Comparison of ENCODE assay signal across 8 cellular contexts in the genomic region with DNA sequence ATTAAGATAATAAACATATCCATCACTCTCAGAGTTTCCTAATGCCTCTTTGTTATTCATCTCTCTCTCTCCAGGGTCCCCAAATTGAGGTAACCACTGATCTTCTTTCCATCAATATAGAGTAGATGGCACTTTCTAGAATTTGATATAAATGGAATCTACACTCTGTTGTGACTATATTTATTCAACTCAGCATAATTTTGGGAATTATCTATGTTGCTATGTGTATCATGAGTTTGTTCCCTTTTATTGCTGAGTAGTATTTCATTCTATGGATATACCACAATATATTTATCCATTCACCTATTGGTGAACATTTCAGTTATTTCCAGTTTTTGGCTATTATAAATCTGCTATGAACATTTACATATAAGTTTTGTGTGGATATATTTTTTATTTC.
"Had no signal": no experiment of that assay in that cellular context is flagged by ENCODE, and none has a peak within 500 bp of the region (broad histone marks: within the 10 kb centered on the region; RNA-seq: fewer than 3 reads in every experiment).

No MANE protein-coding gene starts in this region.

- H3K36me3 ChIP-seq: HAP-1 had no signal

- DNase-seq: GM23248, GOT3, H7, HFFc6, KG1 had no signal

- H3K4me3 ChIP-seq: GM23248, HAP-1 had no signal

- FAIRE-seq: HTR-8/SVneo had no signal

- H3K9me3 ChIP-seq: HAP-1 had no signal

- H3K27ac ChIP-seq: GM23248 had no signal

- ATAC-seq: HCT116 had no signal

- H2AFZ ChIP-seq: GM23248 had no signal

- H3K9ac ChIP-seq: GM23248 had no signal

- H3K4me1 ChIP-seq: HAP-1 had no signal
